Comparison of ENCODE assay signal across 16 cellular contexts in genomic region chr17:59161477-59161876, GRCh38. TPM values are rescaled to one million over a fixed set of nuclear protein-coding genes. Genes with fewer than 3 reads are reported as not detected.
DNase-seq lines count a peak whose midpoint lies in the region; ATAC-seq and TF ChIP-seq lines count a peak whose summit lies in the region.
"Had no signal": no experiment of that assay in that cellular context is flagged by ENCODE, and none has a peak within 500 bp of the region (broad histone marks: within the 10 kb centered on the region; RNA-seq: fewer than 3 reads in every experiment).

No MANE protein-coding gene starts in this region.

- no peaks in the 10 kb centered on the region for H3K27me3 ChIP-seq in CD4-positive, CD25-positive, alpha-beta regulatory T cell (ENCODE audit: control insufficient read depth, insufficient read depth, low read length)
- H3K27me3 ChIP-seq in osteoblast (ENCODE audit: insufficient read depth, low read length) (no peaks in the 10 kb centered on the region), MM.1S (replicated peaks; ENCODE audit: insufficient read depth, low read length) (no peaks in the 10 kb centered on the region)

- H3K79me2 ChIP-seq in osteoblast (ENCODE audit: insufficient read depth, low read length) = peaks cover 97% of the 10 kb centered on the region
- peaks cover 98% of the 10 kb centered on the region for H3K79me2 ChIP-seq in MM.1S (ENCODE audit: low read length)

- H3K4me2 ChIP-seq in osteoblast (ENCODE audit: insufficient read depth, low read length) (no peak overlapping the region), MM.1S (ENCODE audit: low read depth, low read length) (no peak overlapping the region)
- H3K4me2 ChIP-seq: KMS-11 had no signal

- H3K4me3 Mint-ChIP-seq in CD4-positive, CD25-positive, alpha-beta regulatory T cell = peak overlapping the region in 2 of 4 donors; percentile 19 to 54
- no peak overlapping the region for H3K4me3 Mint-ChIP-seq in central memory CD8-positive, alpha-beta T cell
- H3K4me3 Mint-ChIP-seq in activated naive CD8-positive, alpha-beta T cell treated with anti-CD3 and anti-CD28 coated beads, Interleukin-2, amount 50 U/mL, for 24 hours = no peak overlapping the region
- H3K4me3 Mint-ChIP-seq: B cell; CD4-positive, alpha-beta T cell had no signal

- H3K36me3 Mint-ChIP-seq in CD4-positive, CD25-positive, alpha-beta regulatory T cell = no peaks in the 10 kb centered on the region
- H3K36me3 Mint-ChIP-seq in central memory CD8-positive, alpha-beta T cell (ENCODE audit: insufficient read depth) = peaks cover 7% of the 10 kb centered on the region
- H3K36me3 Mint-ChIP-seq in activated naive CD8-positive, alpha-beta T cell treated with anti-CD3 and anti-CD28 coated beads, Interleukin-2, amount 50 U/mL, for 24 hours (ENCODE audit: low read depth) = no peaks in the 10 kb centered on the region

- H3K4me3 ChIP-seq in CD4-positive, CD25-positive, alpha-beta regulatory T cell (ENCODE audit: low read depth, low read length) = no peak overlapping the region
- no peak overlapping the region for H3K4me3 ChIP-seq in osteoblast (ENCODE audit: insufficient read depth, low read length)
- H3K4me3 ChIP-seq in MM.1S (ENCODE audit: low read length) = no peak overlapping the region

- TF ChIP-seq CTCF in osteoblast (IDR thresholded peaks at IDR 0.05; ENCODE audit: extremely low read depth, low read depth, low read length) = no peak
- TF ChIP-seq CTCF in MM.1S (IDR thresholded peaks at IDR 0.05; ENCODE audit: low read length) = no peak

- no peak overlapping the region for H3K9ac ChIP-seq in MM.1S (ENCODE audit: low read length)
- H3K9ac ChIP-seq: KMS-11 had no signal

- peaks cover 4% of the 10 kb centered on the region for H3K27me3 Mint-ChIP-seq in CD4-positive, CD25-positive, alpha-beta regulatory T cell
- no peaks in the 10 kb centered on the region for H3K27me3 Mint-ChIP-seq in central memory CD8-positive, alpha-beta T cell
- no peaks in the 10 kb centered on the region for H3K27me3 Mint-ChIP-seq in activated naive CD8-positive, alpha-beta T cell treated with anti-CD3 and anti-CD28 coated beads, Interleukin-2, amount 50 U/mL, for 24 hours
- H3K27me3 Mint-ChIP-seq: B cell; CD4-positive, alpha-beta T cell had no signal

- H3F3A ChIP-seq in MM.1S (ENCODE audit: insufficient read depth, low read length) = no peaks in the 10 kb centered on the region

- H3K4me1 ChIP-seq in CD4-positive, CD25-positive, alpha-beta regulatory T cell (ENCODE audit: control insufficient read depth, insufficient read depth, low read length, poor library complexity, severe bottlenecking) = peaks cover 19% of the 10 kb centered on the region
- H3K4me1 ChIP-seq in osteoblast (ENCODE audit: insufficient read depth, low read length) (peaks cover 39% of the 10 kb centered on the region), MM.1S (ENCODE audit: low read length) (peaks cover 23% of the 10 kb centered on the region)

- H3K9me3 ChIP-seq in CD4-positive, CD25-positive, alpha-beta regulatory T cell (ENCODE audit: control insufficient read depth in 2 of 2, low read length in 2 of 2) = no peaks in the 10 kb centered on the region
- H3K9me3 ChIP-seq in osteoblast (ENCODE audit: low read depth, low read length) (no peaks in the 10 kb centered on the region), MM.1S (replicated peaks; ENCODE audit: insufficient read depth, low read length) (no peaks in the 10 kb centered on the region)

- H3K4me1 Mint-ChIP-seq in CD4-positive, CD25-positive, alpha-beta regulatory T cell = peaks cover 12 to 56% (median 22%) of the 10 kb centered on the region in 4 donors
- H3K4me1 Mint-ChIP-seq in central memory CD8-positive, alpha-beta T cell = peaks cover 19% of the 10 kb centered on the region
- H3K4me1 Mint-ChIP-seq in activated naive CD8-positive, alpha-beta T cell treated with anti-CD3 and anti-CD28 coated beads, Interleukin-2, amount 50 U/mL, for 24 hours = peaks cover 6% of the 10 kb centered on the region

- DNase-seq in NCI-H82 (lab: John Stamatoyannopoulos, UW) (peak; percentile 28), NCI-H82 treated with DMSO at 0.1 percent for 48 hours (lab: John Stamatoyannopoulos, UW; ENCODE audit: unreplicated experiment) (no peak), osteoblast (ENCODE audit: insufficient read length, low spot score, missing footprints) (no peak), nucleus accumbens (lab: John Stamatoyannopoulos, UW) (no peak), MM.1S (no peak)
- DNase-seq in CD4-positive, CD25-positive, alpha-beta regulatory T cell = no peak
- no peak for DNase-seq in central memory CD8-positive, alpha-beta T cell (ENCODE audit: low spot score in 2 of 2)
- DNase-seq in activated naive CD8-positive, alpha-beta T cell treated with anti-CD3 and anti-CD28 coated beads, Interleukin-2, amount 50 U/mL, for 24 hours = no peak
- DNase-seq: CD4-positive, alpha-beta T cell; EL; NCI-H187; NCI-H526 treated with DMSO at 0.1 percent for 48 hours; NK-92 treated with Interleukin-12 subunit alpha and Interleukin-12 subunit beta, amount 100 ng/mL, for 24 hours had no signal

- ATAC-seq in CD4-positive, CD25-positive, alpha-beta regulatory T cell (ENCODE audit: low read depth in 2 of 2) = no peak
- no peak for ATAC-seq in central memory CD8-positive, alpha-beta T cell (replicated peaks; ENCODE audit: extremely low read depth, poor library complexity, severe bottlenecking)
- no peak for ATAC-seq in activated naive CD8-positive, alpha-beta T cell treated with anti-CD3 and anti-CD28 coated beads, Interleukin-2, amount 50 U/mL, for 24 hours

- H4K20me1 ChIP-seq in osteoblast (ENCODE audit: insufficient read depth, low read length) = no peaks in the 10 kb centered on the region
- no peaks in the 10 kb centered on the region for H4K20me1 ChIP-seq in MM.1S (ENCODE audit: insufficient read depth, low read length)

- H2AFZ ChIP-seq in osteoblast (ENCODE audit: low read length) (peak overlapping the region; percentile 57), MM.1S (ENCODE audit: low read length) (no peak overlapping the region)

- H3K9me3 Mint-ChIP-seq in CD4-positive, CD25-positive, alpha-beta regulatory T cell = no peaks in the 10 kb centered on the region
- H3K9me3 Mint-ChIP-seq in central memory CD8-positive, alpha-beta T cell = no peaks in the 10 kb centered on the region
- H3K9me3 Mint-ChIP-seq in activated naive CD8-positive, alpha-beta T cell treated with anti-CD3 and anti-CD28 coated beads, Interleukin-2, amount 50 U/mL, for 24 hours = no peaks in the 10 kb centered on the region
- H3K9me3 Mint-ChIP-seq: CD4-positive, alpha-beta T cell had no signal

- H3K27ac Mint-ChIP-seq in CD4-positive, CD25-positive, alpha-beta regulatory T cell = peak overlapping the region in 2 of 3 donors; percentile 35 to 53
- H3K27ac Mint-ChIP-seq in central memory CD8-positive, alpha-beta T cell (ENCODE audit: low read depth) = peak overlapping the region; percentile 85
- H3K27ac Mint-ChIP-seq in activated naive CD8-positive, alpha-beta T cell treated with anti-CD3 and anti-CD28 coated beads, Interleukin-2, amount 50 U/mL, for 24 hours = no peak overlapping the region
- H3K27ac Mint-ChIP-seq: B cell had no signal

- H3K9me2 ChIP-seq in MM.1S (replicated peaks; ENCODE audit: insufficient read depth, low read length) = no peaks in the 10 kb centered on the region

- H3K36me3 ChIP-seq in CD4-positive, CD25-positive, alpha-beta regulatory T cell (ENCODE audit: control insufficient read depth, insufficient read depth, low read length) = no peaks in the 10 kb centered on the region
- no peaks in the 10 kb centered on the region for H3K36me3 ChIP-seq in osteoblast (ENCODE audit: insufficient read depth, low read length)
- no peaks in the 10 kb centered on the region for H3K36me3 ChIP-seq in MM.1S (replicated peaks; ENCODE audit: insufficient read depth, low read length)

- H3K27ac ChIP-seq in CD4-positive, CD25-positive, alpha-beta regulatory T cell (ENCODE audit: insufficient read depth, low read length, poor library complexity, severe bottlenecking) = no peak overlapping the region
- H3K27ac ChIP-seq in osteoblast (ENCODE audit: low read depth, low read length) (no peak overlapping the region), MM.1S (ENCODE audit: low read length) (no peak overlapping the region)
- H3K27ac ChIP-seq: 22Rv1, KMS-11 had no signal

RNA-seq across cellular contexts. Expression of gene PRR11, which starts 5.9 kb away (rescaled TPM):
- total RNA-seq in CD4-positive, CD25-positive, alpha-beta regulatory T cell = 3.0 TPM
- polyA plus RNA-seq in CD4-positive, CD25-positive, alpha-beta regulatory T cell = 1 to 10 TPM; 1.2 to 1.8 (median 1.5) TPM
- total RNA-seq in osteoblast = 3.8 and 418 TPM in 2 replicates

RNA-seq across cellular contexts. Expression of gene SKA2, which starts 6.5 kb away (rescaled TPM):
- total RNA-seq in CD4-positive, CD25-positive, alpha-beta regulatory T cell = 37.7 TPM
- 10 to 100 TPM; 38.5 to 86.7 (median 68.5) TPM for polyA plus RNA-seq in CD4-positive, CD25-positive, alpha-beta regulatory T cell
- 22.4 and 32.6 TPM in 2 replicates for total RNA-seq in osteoblast

RNA-seq across cellular contexts. Expression of gene SMG8, which starts 48.4 kb away (rescaled TPM):
- 10.3 TPM for total RNA-seq in CD4-positive, CD25-positive, alpha-beta regulatory T cell
- polyA plus RNA-seq in CD4-positive, CD25-positive, alpha-beta regulatory T cell = 10 to 100 TPM; 10.3 to 16.6 (median 14.0) TPM
- 19.7 and 21.7 TPM in 2 replicates for total RNA-seq in osteoblast

RNA-seq across cellular contexts. Expression of gene TRIM37, which starts 54.8 kb away (rescaled TPM):
- total RNA-seq in CD4-positive, CD25-positive, alpha-beta regulatory T cell = 27.9 TPM
- 10 to 100 TPM in 2 of 4 donors, 1 to 10 TPM in 2; 8.5 to 11.6 (median 10.6) TPM for polyA plus RNA-seq in CD4-positive, CD25-positive, alpha-beta regulatory T cell
- 36.2 and 40.5 TPM in 2 replicates for total RNA-seq in osteoblast

RNA-seq across cellular contexts. Expression of gene GDPD1, which starts 58.8 kb away (rescaled TPM):
- 2.9 TPM for total RNA-seq in CD4-positive, CD25-positive, alpha-beta regulatory T cell
- 1 to 10 TPM; 1.7 to 3.3 (median 2.8) TPM for polyA plus RNA-seq in CD4-positive, CD25-positive, alpha-beta regulatory T cell
- total RNA-seq in osteoblast = 1.1 and 2.4 TPM in 2 replicates
